1 cellular context compared by ENCODE assay signal in the genomic region with DNA sequence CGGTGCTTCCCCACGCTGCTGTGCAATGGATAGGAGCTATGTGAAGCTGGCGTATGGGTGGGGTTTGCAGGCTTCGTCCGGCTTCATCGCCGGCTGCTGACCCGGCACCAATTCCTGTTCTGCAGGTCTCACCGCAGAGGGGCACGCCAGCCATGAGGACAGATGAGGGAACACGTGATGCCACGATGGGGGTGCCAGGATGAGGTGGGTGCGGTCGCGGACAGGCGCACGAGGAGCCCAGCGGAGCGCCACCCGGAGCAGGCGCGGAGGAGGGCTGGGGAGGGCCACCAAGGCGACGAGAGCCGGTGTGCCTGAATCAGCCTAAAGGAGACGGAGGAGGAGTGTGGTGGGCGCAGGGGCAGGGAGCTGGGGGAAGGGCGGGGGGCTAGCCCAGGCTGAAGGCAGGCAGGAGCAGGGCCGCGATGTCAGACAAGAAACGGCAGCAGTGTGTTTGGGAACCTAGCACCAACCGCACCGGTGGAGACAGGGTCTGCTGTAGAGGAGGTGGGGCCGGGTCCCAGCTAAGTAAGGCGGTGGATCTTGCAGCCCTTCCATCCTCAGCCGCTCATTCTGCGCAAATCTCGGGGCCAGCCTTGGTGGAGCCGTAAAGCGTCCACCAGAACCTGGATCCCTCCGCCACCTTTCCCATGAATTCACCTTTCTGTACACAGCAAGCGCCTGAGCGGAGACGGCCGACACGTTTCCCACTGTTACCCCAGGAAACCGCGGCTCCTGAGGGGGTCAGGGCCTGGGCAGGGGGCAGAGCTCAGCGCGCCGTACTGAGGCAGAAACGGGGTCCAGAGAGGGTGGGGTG.
TF ChIP-seq lines count a peak whose summit lies in the region.

No MANE protein-coding gene starts in this region.

TF ChIP-seq in WTC11, 78 proteins besides CTCF, POLR2A, EP300 and RAD21 (continued from another document):
- TF ChIP-seq, protein P1, sequence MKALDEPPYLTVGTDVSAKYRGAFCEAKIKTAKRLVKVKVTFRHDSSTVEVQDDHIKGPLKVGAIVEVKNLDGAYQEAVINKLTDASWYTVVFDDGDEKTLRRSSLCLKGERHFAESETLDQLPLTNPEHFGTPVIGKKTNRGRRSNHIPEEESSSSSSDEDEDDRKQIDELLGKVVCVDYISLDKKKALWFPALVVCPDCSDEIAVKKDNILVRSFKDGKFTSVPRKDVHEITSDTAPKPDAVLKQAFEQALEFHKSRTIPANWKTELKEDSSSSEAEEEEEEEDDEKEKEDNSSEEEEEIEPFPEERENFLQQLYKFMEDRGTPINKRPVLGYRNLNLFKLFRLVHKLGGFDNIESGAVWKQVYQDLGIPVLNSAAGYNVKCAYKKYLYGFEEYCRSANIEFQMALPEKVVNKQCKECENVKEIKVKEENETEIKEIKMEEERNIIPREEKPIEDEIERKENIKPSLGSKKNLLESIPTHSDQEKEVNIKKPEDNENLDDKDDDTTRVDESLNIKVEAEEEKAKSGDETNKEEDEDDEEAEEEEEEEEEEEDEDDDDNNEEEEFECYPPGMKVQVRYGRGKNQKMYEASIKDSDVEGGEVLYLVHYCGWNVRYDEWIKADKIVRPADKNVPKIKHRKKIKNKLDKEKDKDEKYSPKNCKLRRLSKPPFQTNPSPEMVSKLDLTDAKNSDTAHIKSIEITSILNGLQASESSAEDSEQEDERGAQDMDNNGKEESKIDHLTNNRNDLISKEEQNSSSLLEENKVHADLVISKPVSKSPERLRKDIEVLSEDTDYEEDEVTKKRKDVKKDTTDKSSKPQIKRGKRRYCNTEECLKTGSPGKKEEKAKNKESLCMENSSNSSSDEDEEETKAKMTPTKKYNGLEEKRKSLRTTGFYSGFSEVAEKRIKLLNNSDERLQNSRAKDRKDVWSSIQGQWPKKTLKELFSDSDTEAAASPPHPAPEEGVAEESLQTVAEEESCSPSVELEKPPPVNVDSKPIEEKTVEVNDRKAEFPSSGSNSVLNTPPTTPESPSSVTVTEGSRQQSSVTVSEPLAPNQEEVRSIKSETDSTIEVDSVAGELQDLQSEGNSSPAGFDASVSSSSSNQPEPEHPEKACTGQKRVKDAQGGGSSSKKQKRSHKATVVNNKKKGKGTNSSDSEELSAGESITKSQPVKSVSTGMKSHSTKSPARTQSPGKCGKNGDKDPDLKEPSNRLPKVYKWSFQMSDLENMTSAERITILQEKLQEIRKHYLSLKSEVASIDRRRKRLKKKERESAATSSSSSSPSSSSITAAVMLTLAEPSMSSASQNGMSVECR (CRISPR knock-in tag; IDR thresholded peaks at IDR 0.05; ENCODE audit: borderline replicate concordance) = peak; percentile 91; the same call in 1 of the 2 replicates
- TF ChIP-seq, protein P2, sequence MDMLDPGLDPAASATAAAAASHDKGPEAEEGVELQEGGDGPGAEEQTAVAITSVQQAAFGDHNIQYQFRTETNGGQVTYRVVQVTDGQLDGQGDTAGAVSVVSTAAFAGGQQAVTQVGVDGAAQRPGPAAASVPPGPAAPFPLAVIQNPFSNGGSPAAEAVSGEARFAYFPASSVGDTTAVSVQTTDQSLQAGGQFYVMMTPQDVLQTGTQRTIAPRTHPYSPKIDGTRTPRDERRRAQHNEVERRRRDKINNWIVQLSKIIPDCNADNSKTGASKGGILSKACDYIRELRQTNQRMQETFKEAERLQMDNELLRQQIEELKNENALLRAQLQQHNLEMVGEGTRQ (CRISPR knock-in tag; IDR thresholded peaks at IDR 0.05) = peak; percentile 91
- TF ChIP-seq, protein P3, sequence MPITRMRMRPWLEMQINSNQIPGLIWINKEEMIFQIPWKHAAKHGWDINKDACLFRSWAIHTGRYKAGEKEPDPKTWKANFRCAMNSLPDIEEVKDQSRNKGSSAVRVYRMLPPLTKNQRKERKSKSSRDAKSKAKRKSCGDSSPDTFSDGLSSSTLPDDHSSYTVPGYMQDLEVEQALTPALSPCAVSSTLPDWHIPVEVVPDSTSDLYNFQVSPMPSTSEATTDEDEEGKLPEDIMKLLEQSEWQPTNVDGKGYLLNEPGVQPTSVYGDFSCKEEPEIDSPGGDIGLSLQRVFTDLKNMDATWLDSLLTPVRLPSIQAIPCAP (CRISPR knock-in tag; IDR thresholded peaks at IDR 0.05) = peak; percentile 89
- peak; percentile 79; the same call in 1 of the 2 replicates for TF ChIP-seq FOXJ3 (CRISPR knock-in tag; IDR thresholded peaks at IDR 0.05; ENCODE audit: borderline replicate concordance)
- no peak for TF ChIP-seq MLX (CRISPR knock-in tag; IDR thresholded peaks at IDR 0.05)
- TF ChIP-seq NR3C1 (CRISPR knock-in tag; conservative IDR thresholded peaks at IDR 0.05; ENCODE audit: low read depth) = no peak
- TF ChIP-seq TCF7 (CRISPR knock-in tag; IDR thresholded peaks at IDR 0.05; ENCODE audit: low read depth) = no peak
- peak; percentile 76; the same call in 1 of the 2 replicates for TF ChIP-seq TEAD4 (CRISPR knock-in tag; IDR thresholded peaks at IDR 0.05)
- TF ChIP-seq, protein P4, sequence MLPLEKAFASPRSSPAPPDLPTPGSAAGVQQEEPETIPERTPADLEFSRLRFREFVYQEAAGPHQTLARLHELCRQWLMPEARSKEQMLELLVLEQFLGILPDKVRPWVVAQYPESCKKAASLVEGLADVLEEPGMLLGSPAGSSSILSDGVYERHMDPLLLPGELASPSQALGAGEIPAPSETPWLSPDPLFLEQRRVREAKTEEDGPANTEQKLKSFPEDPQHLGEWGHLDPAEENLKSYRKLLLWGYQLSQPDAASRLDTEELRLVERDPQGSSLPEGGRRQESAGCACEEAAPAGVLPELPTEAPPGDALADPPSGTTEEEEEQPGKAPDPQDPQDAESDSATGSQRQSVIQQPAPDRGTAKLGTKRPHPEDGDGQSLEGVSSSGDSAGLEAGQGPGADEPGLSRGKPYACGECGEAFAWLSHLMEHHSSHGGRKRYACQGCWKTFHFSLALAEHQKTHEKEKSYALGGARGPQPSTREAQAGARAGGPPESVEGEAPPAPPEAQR (CRISPR knock-in tag; IDR thresholded peaks at IDR 0.05) = no peak
- peak; percentile 86 for TF ChIP-seq TEAD1 (CRISPR knock-in tag; IDR thresholded peaks at IDR 0.05)
- TF ChIP-seq, protein P5, sequence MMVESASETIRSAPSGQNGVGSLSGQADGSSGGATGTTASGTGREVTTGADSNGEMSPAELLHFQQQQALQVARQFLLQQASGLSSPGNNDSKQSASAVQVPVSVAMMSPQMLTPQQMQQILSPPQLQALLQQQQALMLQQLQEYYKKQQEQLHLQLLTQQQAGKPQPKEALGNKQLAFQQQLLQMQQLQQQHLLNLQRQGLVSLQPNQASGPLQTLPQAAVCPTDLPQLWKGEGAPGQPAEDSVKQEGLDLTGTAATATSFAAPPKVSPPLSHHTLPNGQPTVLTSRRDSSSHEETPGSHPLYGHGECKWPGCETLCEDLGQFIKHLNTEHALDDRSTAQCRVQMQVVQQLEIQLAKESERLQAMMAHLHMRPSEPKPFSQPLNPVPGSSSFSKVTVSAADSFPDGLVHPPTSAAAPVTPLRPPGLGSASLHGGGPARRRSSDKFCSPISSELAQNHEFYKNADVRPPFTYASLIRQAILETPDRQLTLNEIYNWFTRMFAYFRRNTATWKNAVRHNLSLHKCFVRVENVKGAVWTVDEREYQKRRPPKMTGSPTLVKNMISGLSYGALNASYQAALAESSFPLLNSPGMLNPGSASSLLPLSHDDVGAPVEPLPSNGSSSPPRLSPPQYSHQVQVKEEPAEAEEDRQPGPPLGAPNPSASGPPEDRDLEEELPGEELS (CRISPR knock-in tag; IDR thresholded peaks at IDR 0.05) = peak; percentile 89
- 0 out of 2 replicates have a peak, but pooled peaks have one; percentile 19 for TF ChIP-seq ATF6 (CRISPR knock-in tag; IDR thresholded peaks at IDR 0.05)
- TF ChIP-seq E2F5 (CRISPR knock-in tag; IDR thresholded peaks at IDR 0.05) = no peak
TF ChIP-seq in WTC11: peak in this region for 32.
